10 cellular contexts compared by ENCODE assay signal in the genomic region with DNA sequence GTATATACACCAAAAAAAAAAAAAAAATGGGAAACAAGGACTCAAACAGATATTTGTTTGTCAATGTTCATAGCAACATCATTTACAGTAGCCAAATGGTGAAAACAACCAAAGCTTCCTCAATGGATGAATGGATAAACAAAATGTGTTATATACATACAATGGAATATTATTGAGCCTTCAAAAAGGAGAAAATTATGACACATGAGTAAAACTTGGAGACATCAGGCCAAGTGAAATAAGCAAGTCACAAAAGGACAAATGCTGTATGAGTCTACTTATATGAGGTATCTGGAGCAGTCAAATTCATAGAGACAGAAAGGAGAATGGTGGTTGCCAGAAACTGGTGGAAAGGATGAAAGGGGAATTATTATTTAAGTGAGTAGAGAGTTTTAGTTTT. TPM values are rescaled to one million over a fixed set of nuclear protein-coding genes. Genes with fewer than 3 reads are reported as not detected.
"Had no signal": no experiment of that assay in that cellular context is flagged by ENCODE, and none has a peak within 500 bp of the region (broad histone marks: within the 10 kb centered on the region; RNA-seq: fewer than 3 reads in every experiment).

No MANE protein-coding gene starts in this region.

- H3K9ac ChIP-seq: KMS-11 had no signal

- FAIRE-seq: HepG2, HTR-8/SVneo had no signal

- H3K4me2 ChIP-seq: KMS-11 had no signal

- DNase-seq: IMR-90, KBM-7, KG1 had no signal

- ATAC-seq: HepG2 had no signal

- H3K27ac ChIP-seq: HL-60, KMS-11 had no signal

RNA-seq across cellular contexts. Expression of a gene that starts 7.8 kb away (rescaled TPM):
- total RNA-seq: HepG2, HT-29, HT1080, IMR-90 had no signal
- polyA plus RNA-seq: HepG2, IgD-negative memory B cell, IMR-90 had no signal

RNA-seq across cellular contexts. Expression of a gene that starts 34.8 kb away (rescaled TPM):
- total RNA-seq: HepG2, HT-29, HT1080, IMR-90 had no signal
- polyA plus RNA-seq: HepG2, IgD-negative memory B cell, IMR-90 had no signal

RNA-seq across cellular contexts. Expression of a gene that starts 38.2 kb away (rescaled TPM):
- total RNA-seq: HepG2, HT-29, HT1080, IMR-90 had no signal
- polyA plus RNA-seq: HepG2, IgD-negative memory B cell, IMR-90 had no signal

RNA-seq across cellular contexts. Expression of a gene that starts 47.7 kb away (rescaled TPM):
- total RNA-seq: HepG2, HT-29, HT1080, IMR-90 had no signal
- polyA plus RNA-seq: HepG2, IMR-90 had no signal
